In the genomic region with DNA sequence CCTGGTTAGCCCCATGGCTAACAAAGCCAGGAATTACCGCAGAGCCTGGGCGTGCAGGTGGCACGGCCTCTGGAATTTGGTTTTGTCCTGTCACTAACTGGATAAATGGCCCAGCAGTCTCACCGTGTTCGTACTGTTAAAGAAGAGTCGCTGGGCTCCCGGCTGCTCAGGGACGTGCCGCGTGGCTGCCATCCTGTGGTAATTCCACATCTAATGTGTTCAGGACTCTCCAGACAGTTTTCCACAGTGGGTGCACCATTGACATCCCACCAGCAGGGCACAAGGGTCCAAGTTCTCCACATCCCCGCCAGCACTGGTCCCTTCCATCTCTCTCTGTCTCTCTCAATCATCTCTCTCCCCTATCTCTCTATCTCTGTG, we compare ENCODE assay signal across 1 cellular context.
TF ChIP-seq lines count a peak whose summit lies in the region.

No MANE protein-coding gene starts in this region.

TF ChIP-seq in HCT116, 20 proteins besides CTCF, POLR2A, EP300 and RAD21 (continued from another document):
- TF ChIP-seq, protein P1, sequence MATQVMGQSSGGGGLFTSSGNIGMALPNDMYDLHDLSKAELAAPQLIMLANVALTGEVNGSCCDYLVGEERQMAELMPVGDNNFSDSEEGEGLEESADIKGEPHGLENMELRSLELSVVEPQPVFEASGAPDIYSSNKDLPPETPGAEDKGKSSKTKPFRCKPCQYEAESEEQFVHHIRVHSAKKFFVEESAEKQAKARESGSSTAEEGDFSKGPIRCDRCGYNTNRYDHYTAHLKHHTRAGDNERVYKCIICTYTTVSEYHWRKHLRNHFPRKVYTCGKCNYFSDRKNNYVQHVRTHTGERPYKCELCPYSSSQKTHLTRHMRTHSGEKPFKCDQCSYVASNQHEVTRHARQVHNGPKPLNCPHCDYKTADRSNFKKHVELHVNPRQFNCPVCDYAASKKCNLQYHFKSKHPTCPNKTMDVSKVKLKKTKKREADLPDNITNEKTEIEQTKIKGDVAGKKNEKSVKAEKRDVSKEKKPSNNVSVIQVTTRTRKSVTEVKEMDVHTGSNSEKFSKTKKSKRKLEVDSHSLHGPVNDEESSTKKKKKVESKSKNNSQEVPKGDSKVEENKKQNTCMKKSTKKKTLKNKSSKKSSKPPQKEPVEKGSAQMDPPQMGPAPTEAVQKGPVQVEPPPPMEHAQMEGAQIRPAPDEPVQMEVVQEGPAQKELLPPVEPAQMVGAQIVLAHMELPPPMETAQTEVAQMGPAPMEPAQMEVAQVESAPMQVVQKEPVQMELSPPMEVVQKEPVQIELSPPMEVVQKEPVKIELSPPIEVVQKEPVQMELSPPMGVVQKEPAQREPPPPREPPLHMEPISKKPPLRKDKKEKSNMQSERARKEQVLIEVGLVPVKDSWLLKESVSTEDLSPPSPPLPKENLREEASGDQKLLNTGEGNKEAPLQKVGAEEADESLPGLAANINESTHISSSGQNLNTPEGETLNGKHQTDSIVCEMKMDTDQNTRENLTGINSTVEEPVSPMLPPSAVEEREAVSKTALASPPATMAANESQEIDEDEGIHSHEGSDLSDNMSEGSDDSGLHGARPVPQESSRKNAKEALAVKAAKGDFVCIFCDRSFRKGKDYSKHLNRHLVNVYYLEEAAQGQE (IDR thresholded peaks at IDR 0.05; ENCODE audit: low read depth): no peak
